Comparison of ENCODE assay signal across 13 cellular contexts in genomic region chr3:16289144-16289889, GRCh38. TPM values are rescaled to one million over a fixed set of nuclear protein-coding genes. Genes with fewer than 3 reads are reported as not detected.
DNase-seq lines count a peak whose midpoint lies in the region; ATAC-seq and TF ChIP-seq lines count a peak whose summit lies in the region.
"Had no signal": no experiment of that assay in that cellular context is flagged by ENCODE, and none has a peak within 500 bp of the region (broad histone marks: within the 10 kb centered on the region; RNA-seq: fewer than 3 reads in every experiment).

No MANE protein-coding gene starts in this region.

- peak overlapping the region; percentile 24 for H3K9ac ChIP-seq in adipocyte (ENCODE audit: low read length)
- H3K9ac ChIP-seq: BLaER1 had no signal

- no peaks in the 10 kb centered on the region for H3K27me3 ChIP-seq in adipocyte (replicated peaks; ENCODE audit: control insufficient read depth, insufficient read depth, low read length)
- no peaks in the 10 kb centered on the region for H3K27me3 ChIP-seq in Caco-2 (replicated peaks; ENCODE audit: control insufficient read depth, insufficient read depth, low read length)
- H3K27me3 ChIP-seq: BLaER1, body of pancreas had no signal

- CTCF ChIA-PET in Caco-2 (lab: Charles Lee): interaction anchor here (0.7 to 1.5 kb wide), 5 partner anchors 24 to 252 kb away, joined by 3 to 17 read pairs (median 4); partner anchors contain the start of genes DPH3 and OXNAD1

- ATAC-seq in HG03378 (IDR thresholded peaks at IDR 0.05; ENCODE audit: unreplicated experiment): no peak

- POLR2A ChIA-PET in Caco-2 (lab: Charles Lee): no interaction called here

- H3K27me3 Mint-ChIP-seq in immature natural killer cell (ENCODE audit: low read depth in 3 of 3) (peaks cover 2 to 6% (median 5%) of the 10 kb centered on the region in 3 donors), Caco-2 (ENCODE audit: insufficient read depth, unreplicated experiment) (no peaks in the 10 kb centered on the region)
- H3K27me3 Mint-ChIP-seq: memory B cell had no signal

- H3K9me3 ChIP-seq in adipocyte (ENCODE audit: control insufficient read depth, low read length): peaks cover 7% of the 10 kb centered on the region
- H3K9me3 ChIP-seq in Caco-2: no peaks in the 10 kb centered on the region
- H3K9me3 ChIP-seq: body of pancreas had no signal

- peaks cover 4 to 18% (median 9%) of the 10 kb centered on the region in 3 donors for H3K36me3 Mint-ChIP-seq in immature natural killer cell
- peaks cover 22% of the 10 kb centered on the region for H3K36me3 Mint-ChIP-seq in Caco-2 (ENCODE audit: insufficient read depth, unreplicated experiment)

- peak overlapping the region; percentile 86 to 98 (median 96) for H3K27ac Mint-ChIP-seq in immature natural killer cell
- no peak overlapping the region for H3K27ac Mint-ChIP-seq in Caco-2 (ENCODE audit: unreplicated experiment)
- H3K27ac Mint-ChIP-seq: memory B cell had no signal

- no TSS peak for BruUV-seq in Caco-2 (replicated peaks; lab: Mats Ljungman, UMichigan)

- peaks cover 38% of the 10 kb centered on the region for H3K4me1 ChIP-seq in adipocyte (ENCODE audit: control insufficient read depth, insufficient read depth, low read length)
- peaks cover 6% of the 10 kb centered on the region; the same call in 1 of the 2 replicates for H3K4me1 ChIP-seq in Caco-2
- H3K4me1 ChIP-seq: body of pancreas had no signal

- H3K4me1 Mint-ChIP-seq in immature natural killer cell (peaks cover 87% of the 10 kb centered on the region in 2 donors), Caco-2 (ENCODE audit: low read depth, unreplicated experiment) (peaks cover 10% of the 10 kb centered on the region)

- DNase-seq in AG08395 (ENCODE audit: low spot score) (peak; percentile 18), EL (peak; percentile 28), adipocyte (ENCODE audit: low read depth) (peak; percentile 57), immature natural killer cell (no peak), NCI-H146 treated with DMSO at 0.1 percent for 48 hours (lab: John Stamatoyannopoulos, UW; ENCODE audit: unreplicated experiment) (no peak), Caco-2 (no peak)
- DNase-seq in activated effector memory CD4-positive, alpha-beta T cell treated with Interleukin-2 at 50 U/mL for 16 hours: no peak
- DNase-seq: body of pancreas; NCI-H1105; stimulated activated CD4-positive, alpha-beta T cell treated with anti-CD3 and anti-CD28 coated beads, Interleukin-4, amount 100 ng/mL, for 1 hour had no signal

- H3K4me3 Mint-ChIP-seq in immature natural killer cell (peak overlapping the region; percentile 79 to 97 (median 91)), Caco-2 (ENCODE audit: unreplicated experiment) (no peak overlapping the region)
- H3K4me3 Mint-ChIP-seq: memory B cell had no signal

- intact Hi-C loops in Caco-2 (cut with micrococcal nuclease; ENCODE audit: unreplicated experiment): no loop called here

- H3K36me3 ChIP-seq in adipocyte (ENCODE audit: control insufficient read depth, insufficient read depth, low read length, severe bottlenecking) (peaks cover 4% of the 10 kb centered on the region), Caco-2 (ENCODE audit: control insufficient read depth, insufficient read depth, low read length) (no peaks in the 10 kb centered on the region; the same call in 1 of the 2 replicates)

- H3K9me3 Mint-ChIP-seq in immature natural killer cell (peaks cover 0 to 5% (median 0%) of the 10 kb centered on the region in 6 donors), Caco-2 (ENCODE audit: unreplicated experiment) (no peaks in the 10 kb centered on the region)
- H3K9me3 Mint-ChIP-seq: memory B cell had no signal

- no peak for TF ChIP-seq CTCF in Caco-2 (IDR thresholded peaks at IDR 0.05; ENCODE audit: insufficient read depth in 1 of 2, low read depth in 1 of 2, low read length in 1 of 2, severe bottlenecking in 1 of 2, unreplicated experiment in 1 of 2)

- no peak overlapping the region for H3K4me3 ChIP-seq in adipocyte (ENCODE audit: low read length)
- no peak overlapping the region for H3K4me3 ChIP-seq in Caco-2 (ENCODE audit: low read depth, low read length)
- H3K4me3 ChIP-seq: BLaER1, body of pancreas had no signal

RNA-seq across cellular contexts. Expression of gene OXNAD1, which starts 24.3 kb away (rescaled TPM):
- polyA plus RNA-seq in immature natural killer cell: 10 to 100 TPM; 22.0 to 27.3 (median 23.8) TPM
- total RNA-seq in Caco-2 (2022): 20.0 and 22.9 TPM in 2 replicates

RNA-seq across cellular contexts. Expression of gene DPH3, which starts 24.6 kb away (rescaled TPM):
- polyA plus RNA-seq in immature natural killer cell: 10 to 100 TPM; 22.3 to 31.8 (median 25.5) TPM
- 25.6 and 30.0 TPM in 2 replicates for total RNA-seq in Caco-2 (2022)

Comparison
In these comparisons a context has a peak if more than half of its experiments do, and no peak if none do; other contexts are left out.
1. DNase-seq: peak in AG08395 (single experiment), EL (single experiment) and adipocyte (single experiment); none in immature natural killer cell (0 of 3), NCI-H146 treated with DMSO at 0.1 percent for 48 hours (single experiment), Caco-2 (0 of 2) and activated effector memory CD4-positive, alpha-beta T cell treated with Interleukin-2 at 50 U/mL for 16 hours (single experiment).